ENCODE assay signal across 1 cellular context in genomic region chr14:86708846-86709339, GRCh38.
A peak's percentile ranks its signal among the peaks of the same experiment; 100 is the strongest.
TF ChIP-seq lines count a peak whose summit lies in the region.

No MANE protein-coding gene starts in this region.

TF ChIP-seq in HepG2, 621 proteins besides CTCF, POLR2A, EP300 and RAD21 (continued from another document and continues in another):
- TF ChIP-seq, protein P1, sequence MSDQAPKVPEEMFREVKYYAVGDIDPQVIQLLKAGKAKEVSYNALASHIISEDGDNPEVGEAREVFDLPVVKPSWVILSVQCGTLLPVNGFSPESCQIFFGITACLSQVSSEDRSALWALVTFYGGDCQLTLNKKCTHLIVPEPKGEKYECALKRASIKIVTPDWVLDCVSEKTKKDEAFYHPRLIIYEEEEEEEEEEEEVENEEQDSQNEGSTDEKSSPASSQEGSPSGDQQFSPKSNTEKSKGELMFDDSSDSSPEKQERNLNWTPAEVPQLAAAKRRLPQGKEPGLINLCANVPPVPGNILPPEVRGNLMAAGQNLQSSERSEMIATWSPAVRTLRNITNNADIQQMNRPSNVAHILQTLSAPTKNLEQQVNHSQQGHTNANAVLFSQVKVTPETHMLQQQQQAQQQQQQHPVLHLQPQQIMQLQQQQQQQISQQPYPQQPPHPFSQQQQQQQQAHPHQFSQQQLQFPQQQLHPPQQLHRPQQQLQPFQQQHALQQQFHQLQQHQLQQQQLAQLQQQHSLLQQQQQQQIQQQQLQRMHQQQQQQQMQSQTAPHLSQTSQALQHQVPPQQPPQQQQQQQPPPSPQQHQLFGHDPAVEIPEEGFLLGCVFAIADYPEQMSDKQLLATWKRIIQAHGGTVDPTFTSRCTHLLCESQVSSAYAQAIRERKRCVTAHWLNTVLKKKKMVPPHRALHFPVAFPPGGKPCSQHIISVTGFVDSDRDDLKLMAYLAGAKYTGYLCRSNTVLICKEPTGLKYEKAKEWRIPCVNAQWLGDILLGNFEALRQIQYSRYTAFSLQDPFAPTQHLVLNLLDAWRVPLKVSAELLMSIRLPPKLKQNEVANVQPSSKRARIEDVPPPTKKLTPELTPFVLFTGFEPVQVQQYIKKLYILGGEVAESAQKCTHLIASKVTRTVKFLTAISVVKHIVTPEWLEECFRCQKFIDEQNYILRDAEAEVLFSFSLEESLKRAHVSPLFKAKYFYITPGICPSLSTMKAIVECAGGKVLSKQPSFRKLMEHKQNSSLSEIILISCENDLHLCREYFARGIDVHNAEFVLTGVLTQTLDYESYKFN (CRISPR knock-in tag; conservative IDR thresholded peaks at IDR 0.05): peak; percentile 99
- TF ChIP-seq, protein P2, sequence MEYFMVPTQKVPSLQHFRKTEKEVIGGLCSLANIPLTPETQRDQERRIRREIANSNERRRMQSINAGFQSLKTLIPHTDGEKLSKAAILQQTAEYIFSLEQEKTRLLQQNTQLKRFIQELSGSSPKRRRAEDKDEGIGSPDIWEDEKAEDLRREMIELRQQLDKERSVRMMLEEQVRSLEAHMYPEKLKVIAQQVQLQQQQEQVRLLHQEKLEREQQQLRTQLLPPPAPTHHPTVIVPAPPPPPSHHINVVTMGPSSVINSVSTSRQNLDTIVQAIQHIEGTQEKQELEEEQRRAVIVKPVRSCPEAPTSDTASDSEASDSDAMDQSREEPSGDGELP (IDR thresholded peaks at IDR 0.05; ENCODE audit: borderline replicate concordance, low read depth): peak; percentile 56; the same call in 1 of the 2 replicates
- TF ChIP-seq UBTF (CRISPR knock-in tag; IDR thresholded peaks at IDR 0.05): no peak
- peak; percentile 85 for TF ChIP-seq SAP130 (CRISPR knock-in tag; IDR thresholded peaks at IDR 0.05; ENCODE audit: low read depth)
- no peak for TF ChIP-seq ZNF619 (CRISPR knock-in tag; IDR thresholded peaks at IDR 0.05)
- peak; percentile 67; the same call in 1 of the 2 replicates for TF ChIP-seq ZNF264 (CRISPR knock-in tag; IDR thresholded peaks at IDR 0.05)
- no peak for TF ChIP-seq MLXIP (CRISPR knock-in tag; IDR thresholded peaks at IDR 0.05; ENCODE audit: borderline replicate concordance)
- TF ChIP-seq ZNF550 (CRISPR knock-in tag; IDR thresholded peaks at IDR 0.05; ENCODE audit: borderline replicate concordance): no peak
- TF ChIP-seq ZNF44 (CRISPR knock-in tag; IDR thresholded peaks at IDR 0.05): no peak
- peak; percentile 91 for TF ChIP-seq HNF4G (IDR thresholded peaks at IDR 0.05; ENCODE audit: borderline replicate concordance, low read depth, low read length)
- peak; percentile 90; the same call in 1 of the 2 replicates for TF ChIP-seq HNF4G (CRISPR knock-in tag; IDR thresholded peaks at IDR 0.05; ENCODE audit: borderline replicate concordance, low read depth)
- no peak for TF ChIP-seq POLR2AphosphoS2 (IDR thresholded peaks at IDR 0.05; ENCODE audit: low read depth, low read length)
- no peak for TF ChIP-seq SP4 (CRISPR knock-in tag; IDR thresholded peaks at IDR 0.05)
- TF ChIP-seq ZSCAN12 (CRISPR knock-in tag; IDR thresholded peaks at IDR 0.05): no peak
- no peak for TF ChIP-seq ZBTB33 (CRISPR knock-in tag; IDR thresholded peaks at IDR 0.05)
- TF ChIP-seq ZFP82 (CRISPR knock-in tag; IDR thresholded peaks at IDR 0.05; ENCODE audit: borderline replicate concordance): no peak
- TF ChIP-seq SIX1 (CRISPR knock-in tag; IDR thresholded peaks at IDR 0.05; ENCODE audit: borderline replicate concordance): peak; percentile 81; the same call in 1 of the 2 replicates
- no peak for TF ChIP-seq ZNF383 (CRISPR knock-in tag; IDR thresholded peaks at IDR 0.05; ENCODE audit: borderline replicate concordance)
- no peak for TF ChIP-seq ZNF33A (CRISPR knock-in tag; IDR thresholded peaks at IDR 0.05; ENCODE audit: borderline replicate concordance)
- TF ChIP-seq ZNF180 (CRISPR knock-in tag; IDR thresholded peaks at IDR 0.05; ENCODE audit: borderline replicate concordance, low read depth): no peak
- peak; percentile 91; the same call in 1 of the 2 replicates for TF ChIP-seq SALL1 (CRISPR knock-in tag; IDR thresholded peaks at IDR 0.05)
- TF ChIP-seq ZNF253 (CRISPR knock-in tag; IDR thresholded peaks at IDR 0.05; ENCODE audit: borderline replicate concordance): no peak
- 0 out of 2 replicates have a peak, but pooled peaks have one; percentile 16 for TF ChIP-seq ZFY (CRISPR knock-in tag; IDR thresholded peaks at IDR 0.05)
- TF ChIP-seq ZNF781 (CRISPR knock-in tag; IDR thresholded peaks at IDR 0.05; ENCODE audit: borderline replicate concordance, not compliant biosample characterization): no peak
- TF ChIP-seq DMTF1 (CRISPR knock-in tag; IDR thresholded peaks at IDR 0.05): no peak
- TF ChIP-seq SOX13 (IDR thresholded peaks at IDR 0.05): peak; percentile 65; the same call in 1 of the 2 replicates
- peak in 1 of 2 experiments; percentile 94; a peak in 2 of 4 replicates for TF ChIP-seq SOX13 (CRISPR knock-in tag; conservative IDR thresholded peaks at IDR 0.05 in 1 of 2, IDR thresholded peaks at IDR 0.05 in 1 of 2)
- peak; percentile 97 for TF ChIP-seq GATAD2A (CRISPR knock-in tag; IDR thresholded peaks at IDR 0.05)
- no peak for TF ChIP-seq ATAD3A (CRISPR knock-in tag; IDR thresholded peaks at IDR 0.05)
- no peak for TF ChIP-seq TOPORS (CRISPR knock-in tag; IDR thresholded peaks at IDR 0.05)
- no peak for TF ChIP-seq FLYWCH1 (CRISPR knock-in tag; IDR thresholded peaks at IDR 0.05)
- no peak; the same call in 1 of the 2 replicates for TF ChIP-seq ZMAT3 (CRISPR knock-in tag; conservative IDR thresholded peaks at IDR 0.05)
- TF ChIP-seq ZNF670 (CRISPR knock-in tag; IDR thresholded peaks at IDR 0.05; ENCODE audit: borderline replicate concordance): no peak
- TF ChIP-seq BHLHE40 (IDR thresholded peaks at IDR 0.05; ENCODE audit: low read length): no peak
- TF ChIP-seq, protein P3, sequence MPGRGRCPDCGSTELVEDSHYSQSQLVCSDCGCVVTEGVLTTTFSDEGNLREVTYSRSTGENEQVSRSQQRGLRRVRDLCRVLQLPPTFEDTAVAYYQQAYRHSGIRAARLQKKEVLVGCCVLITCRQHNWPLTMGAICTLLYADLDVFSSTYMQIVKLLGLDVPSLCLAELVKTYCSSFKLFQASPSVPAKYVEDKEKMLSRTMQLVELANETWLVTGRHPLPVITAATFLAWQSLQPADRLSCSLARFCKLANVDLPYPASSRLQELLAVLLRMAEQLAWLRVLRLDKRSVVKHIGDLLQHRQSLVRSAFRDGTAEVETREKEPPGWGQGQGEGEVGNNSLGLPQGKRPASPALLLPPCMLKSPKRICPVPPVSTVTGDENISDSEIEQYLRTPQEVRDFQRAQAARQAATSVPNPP (CRISPR knock-in tag; IDR thresholded peaks at IDR 0.05): no peak
- TF ChIP-seq KLF11 (CRISPR knock-in tag; IDR thresholded peaks at IDR 0.05): no peak
- TF ChIP-seq ZNF24 (IDR thresholded peaks at IDR 0.05): no peak
- no peak; the same call in 1 of the 2 replicates for TF ChIP-seq TARDBP (CRISPR knock-in tag; IDR thresholded peaks at IDR 0.05)
- TF ChIP-seq SP2 (CRISPR knock-in tag; IDR thresholded peaks at IDR 0.05): no peak
- TF ChIP-seq ZNF329 (CRISPR knock-in tag; IDR thresholded peaks at IDR 0.05; ENCODE audit: low read depth): no peak
- TF ChIP-seq TAF1 (CRISPR knock-in tag; IDR thresholded peaks at IDR 0.05): no peak
- peak; percentile 49; the same call in 1 of the 2 replicates for TF ChIP-seq JUN (CRISPR knock-in tag; IDR thresholded peaks at IDR 0.05)
- TF ChIP-seq, protein P4, sequence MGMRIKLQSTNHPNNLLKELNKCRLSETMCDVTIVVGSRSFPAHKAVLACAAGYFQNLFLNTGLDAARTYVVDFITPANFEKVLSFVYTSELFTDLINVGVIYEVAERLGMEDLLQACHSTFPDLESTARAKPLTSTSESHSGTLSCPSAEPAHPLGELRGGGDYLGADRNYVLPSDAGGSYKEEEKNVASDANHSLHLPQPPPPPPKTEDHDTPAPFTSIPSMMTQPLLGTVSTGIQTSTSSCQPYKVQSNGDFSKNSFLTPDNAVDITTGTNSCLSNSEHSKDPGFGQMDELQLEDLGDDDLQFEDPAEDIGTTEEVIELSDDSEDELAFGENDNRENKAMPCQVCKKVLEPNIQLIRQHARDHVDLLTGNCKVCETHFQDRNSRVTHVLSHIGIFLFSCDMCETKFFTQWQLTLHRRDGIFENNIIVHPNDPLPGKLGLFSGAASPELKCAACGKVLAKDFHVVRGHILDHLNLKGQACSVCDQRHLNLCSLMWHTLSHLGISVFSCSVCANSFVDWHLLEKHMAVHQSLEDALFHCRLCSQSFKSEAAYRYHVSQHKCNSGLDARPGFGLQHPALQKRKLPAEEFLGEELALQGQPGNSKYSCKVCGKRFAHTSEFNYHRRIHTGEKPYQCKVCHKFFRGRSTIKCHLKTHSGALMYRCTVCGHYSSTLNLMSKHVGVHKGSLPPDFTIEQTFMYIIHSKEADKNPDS (CRISPR knock-in tag; IDR thresholded peaks at IDR 0.05): no peak
- no peak for TF ChIP-seq ZNF34 (CRISPR knock-in tag; IDR thresholded peaks at IDR 0.05; ENCODE audit: borderline replicate concordance)
- TF ChIP-seq, protein P5, sequence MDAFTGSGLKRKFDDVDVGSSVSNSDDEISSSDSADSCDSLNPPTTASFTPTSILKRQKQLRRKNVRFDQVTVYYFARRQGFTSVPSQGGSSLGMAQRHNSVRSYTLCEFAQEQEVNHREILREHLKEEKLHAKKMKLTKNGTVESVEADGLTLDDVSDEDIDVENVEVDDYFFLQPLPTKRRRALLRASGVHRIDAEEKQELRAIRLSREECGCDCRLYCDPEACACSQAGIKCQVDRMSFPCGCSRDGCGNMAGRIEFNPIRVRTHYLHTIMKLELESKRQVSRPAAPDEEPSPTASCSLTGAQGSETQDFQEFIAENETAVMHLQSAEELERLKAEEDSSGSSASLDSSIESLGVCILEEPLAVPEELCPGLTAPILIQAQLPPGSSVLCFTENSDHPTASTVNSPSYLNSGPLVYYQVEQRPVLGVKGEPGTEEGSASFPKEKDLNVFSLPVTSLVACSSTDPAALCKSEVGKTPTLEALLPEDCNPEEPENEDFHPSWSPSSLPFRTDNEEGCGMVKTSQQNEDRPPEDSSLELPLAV (CRISPR knock-in tag; conservative IDR thresholded peaks at IDR 0.05; ENCODE audit: low read depth): no peak
- no peak for TF ChIP-seq ZNF850 (CRISPR knock-in tag; conservative IDR thresholded peaks at IDR 0.05)
- no peak for TF ChIP-seq CHD2 (IDR thresholded peaks at IDR 0.05; ENCODE audit: low read depth, low read length)
